ENCODE assay signal across 29 cellular contexts in genomic region chr22:35183917-35184316, GRCh38.
"Had no signal": no experiment of that assay in that cellular context is flagged by ENCODE, and none has a peak within 500 bp of the region (broad histone marks: within the 10 kb centered on the region; RNA-seq: fewer than 3 reads in every experiment).

No MANE protein-coding gene starts in this region.

- H3K36me3 Mint-ChIP-seq: stimulated activated effector memory CD8-positive, alpha-beta T cell treated with anti-CD3 and anti-CD28 coated beads, Interleukin-12 subunit alpha, Interleukin-12 subunit beta, amount 100 ng/mL, for 72 hours; stimulated activated memory B cell treated with anti-CD40 and anti-IgM and Interleukin-4, amounts not matched to agents 10 μg/mL and 1 μg/mL and 100 μg/mL, for 72 hours; stimulated activated naive B cell treated with anti-CD40 and anti-IgM and Interleukin-4, amounts not matched to agents 10 μg/mL and 1 μg/mL and 100 μg/mL, for 72 hours; type B pancreatic cell had no signal

- H3K4me1 Mint-ChIP-seq: stimulated activated effector memory CD8-positive, alpha-beta T cell treated with anti-CD3 and anti-CD28 coated beads, Interleukin-12 subunit alpha, Interleukin-12 subunit beta, amount 100 ng/mL, for 72 hours; stimulated activated memory B cell treated with anti-CD40 and anti-IgM and Interleukin-4, amounts not matched to agents 10 μg/mL and 1 μg/mL and 100 μg/mL, for 72 hours; stimulated activated naive B cell treated with anti-CD40 and anti-IgM and Interleukin-4, amounts not matched to agents 10 μg/mL and 1 μg/mL and 100 μg/mL, for 72 hours; stimulated activated naive CD8-positive, alpha-beta T cell treated with anti-CD3 and anti-CD28 coated beads, Interleukin-15, amount 100 ng/mL, for 72 hours had no signal

- H3K9me3 ChIP-seq: suprapubic skin, testis, thyroid gland, uterus had no signal

- H3K9me3 Mint-ChIP-seq: type B pancreatic cell had no signal

- FAIRE-seq: urothelium cell line had no signal

- H3K4me1 ChIP-seq: stomach, suprapubic skin, testis, thyroid gland, tibial artery, tibial nerve, transverse colon, upper lobe of left lung, upper lobe of right lung, uterus, vagina had no signal

- H3K4me3 Mint-ChIP-seq: stimulated activated effector memory CD8-positive, alpha-beta T cell treated with anti-CD3 and anti-CD28 coated beads, Interleukin-12 subunit alpha, Interleukin-12 subunit beta, amount 100 ng/mL, for 72 hours; stimulated activated memory B cell treated with anti-CD40 and anti-IgM and Interleukin-4, amounts not matched to agents 10 μg/mL and 1 μg/mL and 100 μg/mL, for 72 hours; stimulated activated naive B cell treated with anti-CD40 and anti-IgM and Interleukin-4, amounts not matched to agents 10 μg/mL and 1 μg/mL and 100 μg/mL, for 72 hours; stimulated activated naive CD8-positive, alpha-beta T cell treated with anti-CD3 and anti-CD28 coated beads, Interleukin-15, amount 100 ng/mL, for 72 hours; stimulated activated naive CD8-positive, alpha-beta T cell treated with anti-CD3 and anti-CD28 coated beads, Interleukin-15, Interleukin-2, amounts not matched to agents 100 ng/mL and 50 ng/mL, for 24 hours; type B pancreatic cell had no signal

- H3K27ac Mint-ChIP-seq: stimulated activated effector memory CD8-positive, alpha-beta T cell treated with anti-CD3 and anti-CD28 coated beads, Interleukin-12 subunit alpha, Interleukin-12 subunit beta, amount 100 ng/mL, for 72 hours; stimulated activated memory B cell treated with anti-CD40 and anti-IgM and Interleukin-4, amounts not matched to agents 10 μg/mL and 1 μg/mL and 100 μg/mL, for 72 hours; stimulated activated naive B cell treated with anti-CD40 and anti-IgM and Interleukin-4, amounts not matched to agents 10 μg/mL and 1 μg/mL and 100 μg/mL, for 72 hours; stimulated activated naive CD8-positive, alpha-beta T cell treated with anti-CD3 and anti-CD28 coated beads, Interleukin-15, amount 100 ng/mL, for 72 hours; stimulated activated naive CD8-positive, alpha-beta T cell treated with anti-CD3 and anti-CD28 coated beads, Interleukin-15, Interleukin-2, amounts not matched to agents 100 ng/mL and 50 ng/mL, for 24 hours; type B pancreatic cell had no signal

- ATAC-seq: stimulated activated effector memory CD8-positive, alpha-beta T cell treated with anti-CD3 and anti-CD28 coated beads, Interleukin-12 subunit alpha, Interleukin-12 subunit beta, amount 100 ng/mL, for 72 hours; stimulated activated memory B cell treated with anti-CD40 and anti-IgM and Interleukin-4, amounts not matched to agents 10 μg/mL and 1 μg/mL and 100 μg/mL, for 72 hours; stimulated activated naive B cell treated with anti-CD40 and anti-IgM and Interleukin-4, amounts not matched to agents 10 μg/mL and 1 μg/mL and 100 μg/mL, for 72 hours; stimulated activated naive CD8-positive, alpha-beta T cell treated with anti-CD3 and anti-CD28 coated beads, Interleukin-15, amount 100 ng/mL, for 72 hours; stimulated activated naive CD8-positive, alpha-beta T cell treated with anti-CD3 and anti-CD28 coated beads, Interleukin-15, Interleukin-2, amounts not matched to agents 100 U/mL and 50 U/mL, for 24 hours; upper lobe of right lung had no signal

- H3K4me3 ChIP-seq: stomach, suprapubic skin, testis, thoracic aorta, thyroid gland, tibial artery, tibial nerve, transverse colon, upper lobe of left lung, upper lobe of right lung, uterus, vagina had no signal

- DNase-seq: stimulated activated CD4-positive, alpha-beta T cell treated with anti-CD3 and anti-CD28 coated beads, Interleukin-2, amount 100 ng/mL, for 48 hours; stimulated activated CD4-positive, alpha-beta T cell treated with anti-CD3 and anti-CD28 coated beads, Interleukin-4, amount 100 ng/mL, for 1 hour; stimulated activated CD4-positive, alpha-beta T cell treated with anti-CD3 and anti-CD28 coated beads, Interleukin-4, amount 100 ng/mL, for 24 hours; stimulated activated CD4-positive, alpha-beta T cell treated with anti-CD3 and anti-CD28 coated beads, Interleukin-4, amount 100 ng/mL, for 4 hours; stimulated activated CD8-positive, alpha-beta memory T cell treated with anti-CD3 and anti-CD28 coated beads, Interleukin-4, amount 100 ng/mL, for 48 hours; stimulated activated naive B cell treated with anti-CD40 and anti-IgM and Interleukin-4, amounts not matched to agents 10 μg/mL and 1 μg/mL and 100 μg/mL, for 72 hours; stimulated activated naive CD4-positive, alpha-beta T cell; stimulated activated naive CD4-positive, alpha-beta T cell treated with Interleukin-2 at 50 U/mL for 16 hours; stimulated activated naive CD8-positive, alpha-beta T cell treated with anti-CD3 and anti-CD28 coated beads, Interleukin-15, amount 100 ng/mL, for 72 hours; stimulated activated naive CD8-positive, alpha-beta T cell treated with anti-CD3 and anti-CD28 coated beads, Interleukin-15, Interleukin-2, amounts not matched to agents 100 U/mL and 50 U/mL, for 24 hours; stomach; substantia nigra; testis; thyroid gland; tibial artery; transverse colon; trophoblast cell; upper lobe of left lung; upper lobe of right lung; uterus had no signal

- H3K27ac ChIP-seq: stomach, suprapubic skin, testis, thoracic aorta, thyroid gland, tibial artery, tibial nerve, transverse colon, upper lobe of left lung, upper lobe of right lung, uterus, vagina had no signal

- H3K27me3 ChIP-seq: stomach, suprapubic skin, testis, thyroid gland, tibial artery, tibial nerve, transverse colon, upper lobe of left lung, upper lobe of right lung, uterus, vagina had no signal

- H3K36me3 ChIP-seq: stomach, suprapubic skin, thoracic aorta, thyroid gland, tibial artery, tibial nerve, transverse colon, upper lobe of left lung, upper lobe of right lung, uterus, vagina had no signal
